In genomic region chr9:86557063-86557766, GRCh38 we compare ENCODE assay signal across 2 cellular contexts.
TF ChIP-seq lines count a peak whose summit lies in the region.

No MANE protein-coding gene starts in this region.

TF ChIP-seq in IMR-90, 13 proteins besides CTCF, POLR2A, EP300 and RAD21:
- TF ChIP-seq FOS (IDR thresholded peaks at IDR 0.05; ENCODE audit: low read depth, low read length) (peak; percentile 73), SMC3 (IDR thresholded peaks at IDR 0.05; ENCODE audit: low read depth, low read length) (0 out of 2 replicates have a peak, but pooled peaks have one; percentile 6), RFX5 (IDR thresholded peaks at IDR 0.05; ENCODE audit: low read depth, low read length) (no peak), MAFK (IDR thresholded peaks at IDR 0.05; ENCODE audit: low read depth, low read length) (0 out of 2 replicates have a peak, but pooled peaks have one; percentile 22), BHLHE40 (IDR thresholded peaks at IDR 0.05; ENCODE audit: low read depth, low read length) (peak; percentile 48), USF2 (IDR thresholded peaks at IDR 0.05; ENCODE audit: low read depth, low read length) (peak; percentile 95), NFE2L2 (IDR thresholded peaks at IDR 0.05; ENCODE audit: low read depth, low read length) (peak; percentile 73; the same call in 1 of the 2 replicates), ELK1 (IDR thresholded peaks at IDR 0.05; ENCODE audit: borderline replicate concordance, low read depth, low read length) (no peak), MXI1 (IDR thresholded peaks at IDR 0.05; ENCODE audit: borderline replicate concordance, low read depth, low read length) (no peak), CEBPB (IDR thresholded peaks at IDR 0.05; ENCODE audit: low read depth, low read length) (peak; percentile 35; the same call in 1 of the 2 replicates), CHD1 (IDR thresholded peaks at IDR 0.05; ENCODE audit: low read depth, low read length) (no peak), RCOR1 (IDR thresholded peaks at IDR 0.05; ENCODE audit: insufficient replicate concordance, low read length) (peak; percentile 26), MAZ (IDR thresholded peaks at IDR 0.05; ENCODE audit: borderline replicate concordance, low read depth, low read length) (peak; percentile 49; the same call in 1 of the 2 replicates)

TF ChIP-seq in H1, 55 proteins besides CTCF, POLR2A, EP300 and RAD21:
- TF ChIP-seq CBX5 (IDR thresholded peaks at IDR 0.05; ENCODE audit: low read depth, low read length) = no peak
- TF ChIP-seq ASH2L (IDR thresholded peaks at IDR 0.05; ENCODE audit: low read length) = no peak
- no peak for TF ChIP-seq SUZ12 (IDR thresholded peaks at IDR 0.05; ENCODE audit: low read length)
- no peak for TF ChIP-seq SIRT6 (IDR thresholded peaks at IDR 0.05; ENCODE audit: low read length)
- no peak for TF ChIP-seq YY1 (IDR thresholded peaks at IDR 0.05; ENCODE audit: low read depth, low read length)
- no peak for TF ChIP-seq RXRA (IDR thresholded peaks at IDR 0.05; ENCODE audit: insufficient read depth, low read depth, low read length)
- no peak for TF ChIP-seq CREB1 (IDR thresholded peaks at IDR 0.05)
- no peak for TF ChIP-seq GABPA (IDR thresholded peaks at IDR 0.05; ENCODE audit: borderline replicate concordance, insufficient read depth, low read length)
- TF ChIP-seq BRCA1 (IDR thresholded peaks at IDR 0.05; ENCODE audit: low read depth, low read length) = no peak
- no peak for TF ChIP-seq TAF7 (optimal IDR thresholded peaks at IDR 0.05; ENCODE audit: borderline replicate concordance, low read depth, low read length)
- TF ChIP-seq POLR2AphosphoS5 (IDR thresholded peaks at IDR 0.05; ENCODE audit: low read depth, low read length) = no peak
- no peak for TF ChIP-seq TBP (IDR thresholded peaks at IDR 0.05; ENCODE audit: low read depth, low read length)
